Comparison of ENCODE assay signal across 22 cellular contexts in genomic region chr11:11119917-11120316, GRCh38.
DNase-seq lines count a peak whose midpoint lies in the region; ATAC-seq, FAIRE-seq and TF ChIP-seq lines count a peak whose summit lies in the region.
"Had no signal": no experiment of that assay in that cellular context is flagged by ENCODE, and none has a peak within 500 bp of the region (broad histone marks: within the 10 kb centered on the region; RNA-seq: fewer than 3 reads in every experiment).

No MANE protein-coding gene starts in this region.

- H3K18ac ChIP-seq in mesendoderm (ENCODE audit: low read length) = no peak overlapping the region

- FAIRE-seq in GM12892 (lab: Jason Lieb, UNC) = peak; percentile 17
- FAIRE-seq: GM12878, GM18507, RCC 7860 had no signal

- H2BK15ac ChIP-seq in mesendoderm (replicated peaks; ENCODE audit: low read depth) = no peak overlapping the region

- H3K27ac Mint-ChIP-seq in GM23338 = no peak overlapping the region
- no peak overlapping the region for H3K27ac Mint-ChIP-seq in activated naive CD8-positive, alpha-beta T cell treated with anti-CD3 and anti-CD28 coated beads for 36 hours
- H3K27ac Mint-ChIP-seq: IgD-negative memory B cell had no signal

- peaks cover 2% of the 10 kb centered on the region for H3K27me3 Mint-ChIP-seq in GM23338 (ENCODE audit: insufficient read depth, low read depth, poor library complexity)
- no peaks in the 10 kb centered on the region for H3K27me3 Mint-ChIP-seq in activated naive CD8-positive, alpha-beta T cell treated with anti-CD3 and anti-CD28 coated beads for 36 hours

- H3K4me1 Mint-ChIP-seq in GM23338 = peaks cover 16% of the 10 kb centered on the region; the same call in 2 of the 3 replicates
- no peaks in the 10 kb centered on the region for H3K4me1 Mint-ChIP-seq in activated naive CD8-positive, alpha-beta T cell treated with anti-CD3 and anti-CD28 coated beads for 36 hours

- no peaks in the 10 kb centered on the region for H3K36me3 Mint-ChIP-seq in GM23338 (ENCODE audit: low read depth)
- H3K36me3 Mint-ChIP-seq in activated naive CD8-positive, alpha-beta T cell treated with anti-CD3 and anti-CD28 coated beads for 36 hours = peaks cover 3% of the 10 kb centered on the region

- H3K79me2 ChIP-seq in GM23338 (replicated peaks; ENCODE audit: insufficient read depth) (no peaks in the 10 kb centered on the region), mesendoderm (ENCODE audit: control insufficient read depth, insufficient read depth, low read length) (no peaks in the 10 kb centered on the region)

- H3K9me3 Mint-ChIP-seq in GM23338 = no peaks in the 10 kb centered on the region
- peaks cover 5% of the 10 kb centered on the region for H3K9me3 Mint-ChIP-seq in activated naive CD8-positive, alpha-beta T cell treated with anti-CD3 and anti-CD28 coated beads for 36 hours

- H3K27me3 ChIP-seq in GM23338 (ENCODE audit: insufficient read depth) = no peaks in the 10 kb centered on the region
- H3K27me3 ChIP-seq in mesendoderm (ENCODE audit: insufficient read depth, low read length, poor library complexity) = no peaks in the 10 kb centered on the region

- H2AK5ac ChIP-seq in mesendoderm (ENCODE audit: low read length) = no peak overlapping the region

- no peak overlapping the region for H4K8ac ChIP-seq in mesendoderm (ENCODE audit: low read depth, low read length)

- H3K4me1 ChIP-seq in GM23338 (ENCODE audit: insufficient read depth) (no peaks in the 10 kb centered on the region), mesendoderm (ENCODE audit: control insufficient read depth, low read depth, low read length) (no peaks in the 10 kb centered on the region)

- H2BK120ac ChIP-seq in mesendoderm (ENCODE audit: low read depth, low read length) = no peak overlapping the region

- peak; percentile 93 for ATAC-seq in GM23338
- no peak for ATAC-seq in GM18511 (IDR thresholded peaks at IDR 0.05; ENCODE audit: unreplicated experiment)
- ATAC-seq: GM12878, Right ventricle myocardium inferior had no signal

- no peak overlapping the region for H2AFZ ChIP-seq in GM23338

- no peak overlapping the region for H3K4ac ChIP-seq in mesendoderm (ENCODE audit: low read depth, low read length)

- no peaks in the 10 kb centered on the region for H3K9me2 ChIP-seq in GM23338 (ENCODE audit: insufficient read depth)

- no peak overlapping the region for H3K4me3 ChIP-seq in GM23338
- H3K4me3 ChIP-seq in mesendoderm (ENCODE audit: low read length) = no peak overlapping the region
- H3K4me3 ChIP-seq: GM12878, HAP-1 had no signal

- TF ChIP-seq CTCF in GM23338 (conservative IDR thresholded peaks at IDR 0.05; ENCODE audit: low read depth in 2 of 2) = no peak

- no peak overlapping the region for H3K4me2 ChIP-seq in GM23338
- H3K4me2 ChIP-seq in mesendoderm (ENCODE audit: low read length) = no peak overlapping the region

- no peaks in the 10 kb centered on the region for H4K20me1 ChIP-seq in GM23338 (replicated peaks; ENCODE audit: insufficient read depth)

- no peak overlapping the region for H3K4me3 Mint-ChIP-seq in GM23338
- no peak overlapping the region for H3K4me3 Mint-ChIP-seq in activated naive CD8-positive, alpha-beta T cell treated with anti-CD3 and anti-CD28 coated beads for 36 hours
- H3K4me3 Mint-ChIP-seq: IgD-negative memory B cell had no signal

- no peak overlapping the region for H4K5ac ChIP-seq in mesendoderm (ENCODE audit: low read length)

- DNase-seq in GM12892 (ENCODE audit: insufficient read length) = no peak
- peak; percentile 26 for DNase-seq in GM23338 (ENCODE audit: low spot score)
- DNase-seq in NCI-H526 treated with DMSO at 0.1 percent for 48 hours (lab: John Stamatoyannopoulos, UW) = peak; percentile 77
- peak; percentile 44 for DNase-seq in mesendoderm
- no peak for DNase-seq in putamen (ENCODE audit: low spot score)
- DNase-seq in activated naive CD8-positive, alpha-beta T cell treated with anti-CD3 and anti-CD28 coated beads for 36 hours = no peak
- DNase-seq: ACHN; C1 segment of cervical spinal cord; EL; NCI-H1417 treated with DMSO at 0.1 percent for 48 hours; NCI-H187 treated with DMSO at 0.1 percent for 48 hours; NCI-H524 treated with DMSO at 0.1 percent for 48 hours; NK-92 treated with Interleukin-12 subunit alpha and Interleukin-12 subunit beta, amount 100 ng/mL, for 24 hours; SW 1271; T-helper 2 cell had no signal

- H3K27ac ChIP-seq in GM23338 (ENCODE audit: low read depth) = no peak overlapping the region
- H3K27ac ChIP-seq in mesendoderm (ENCODE audit: low read depth, low read length) = no peak overlapping the region

- no peak overlapping the region for H2BK5ac ChIP-seq in mesendoderm (ENCODE audit: low read length)

- WGBS in mesendoderm (ENCODE audit: extremely low coverage, insufficient coverage, low lambda C conversion rate) = no CpG with 5 or more reads among the region's 1 CpG

- no peaks in the 10 kb centered on the region for H3K36me3 ChIP-seq in GM23338 (ENCODE audit: insufficient read depth)
- H3K36me3 ChIP-seq in mesendoderm (ENCODE audit: control insufficient read depth, insufficient read depth, low read length) = no peaks in the 10 kb centered on the region
- H3K36me3 ChIP-seq: HAP-1 had no signal

- no peak overlapping the region for H3K9ac ChIP-seq in mesendoderm (ENCODE audit: low read length)

- no peaks in the 10 kb centered on the region for H3F3A ChIP-seq in GM23338 (replicated peaks; ENCODE audit: low read depth)

- no peak for TF ChIP-seq POLR2A in GM12892 (IDR thresholded peaks at IDR 0.05; ENCODE audit: low read depth, low read length)

- H3K23ac ChIP-seq in mesendoderm (ENCODE audit: low read length) = no peak overlapping the region

- H3K79me1 ChIP-seq in mesendoderm (ENCODE audit: low read length) = no peaks in the 10 kb centered on the region

- no peak overlapping the region for H3K56ac ChIP-seq in mesendoderm (ENCODE audit: low read length)

TF ChIP-seq in GM23338, 12 proteins besides CTCF, POLR2A, EP300 and RAD21 (continues in another document):
- TF ChIP-seq JUNB (IDR thresholded peaks at IDR 0.05; ENCODE audit: unreplicated experiment) (no peak), EZH2phosphoT487 (IDR thresholded peaks at IDR 0.05; ENCODE audit: unreplicated experiment) (no peak), ZNF462 (CRISPR knock-in tag; IDR thresholded peaks at IDR 0.05) (no peak), NANOG (IDR thresholded peaks at IDR 0.05; ENCODE audit: borderline replicate concordance) (no peak), CREB1 (CRISPR knock-in tag; IDR thresholded peaks at IDR 0.05; ENCODE audit: low read depth) (no peak), STAT1 (IDR thresholded peaks at IDR 0.05; ENCODE audit: unreplicated experiment) (no peak), POLR2AphosphoS5 (IDR thresholded peaks at IDR 0.05; ENCODE audit: low read depth) (no peak), ZNF114 (CRISPR knock-in tag; IDR thresholded peaks at IDR 0.05) (no peak)

Comparison
In these comparisons a context has a peak if more than half of its experiments do, and no peak if none do; other contexts are left out.
1. DNase-seq: peak in GM23338 (single experiment), NCI-H526 treated with DMSO at 0.1 percent for 48 hours (single experiment) and mesendoderm (single experiment); none in GM12892 (single experiment), putamen (single experiment) and activated naive CD8-positive, alpha-beta T cell treated with anti-CD3 and anti-CD28 coated beads for 36 hours (single experiment).